13 cellular contexts compared by ENCODE assay signal in genomic region chrX:71623714-71624113, GRCh38. TPM values are rescaled to one million over a fixed set of nuclear protein-coding genes. Genes with fewer than 3 reads are reported as not detected.
DNase-seq lines count a peak whose midpoint lies in the region; ATAC-seq, FAIRE-seq and TF ChIP-seq lines count a peak whose summit lies in the region.
"Had no signal": no experiment of that assay in that cellular context is flagged by ENCODE, and none has a peak within 500 bp of the region (broad histone marks: within the 10 kb centered on the region; RNA-seq: fewer than 3 reads in every experiment).

No MANE protein-coding gene starts in this region.

- no peaks in the 10 kb centered on the region for H3K27me3 Mint-ChIP-seq in activated CD8-positive, alpha-beta T cell treated with anti-CD3 and anti-CD28 coated beads for 36 hours

- no peaks in the 10 kb centered on the region for H4K20me1 ChIP-seq in HepG2 (ENCODE audit: insufficient read depth, low read length)

- peak overlapping the region; percentile 89 for H3K27ac Mint-ChIP-seq in activated CD8-positive, alpha-beta T cell treated with anti-CD3 and anti-CD28 coated beads for 36 hours

- H3K27me3 ChIP-seq in HepG2 (ENCODE audit: control insufficient read depth in 1 of 2, insufficient read depth in 2 of 2, low read length in 2 of 2) (no peaks in the 10 kb centered on the region), right lobe of liver (no peaks in the 10 kb centered on the region), right cardiac atrium (ENCODE audit: control insufficient read depth, insufficient read depth) (no peaks in the 10 kb centered on the region)

- no peak for TF ChIP-seq EP300 in HepG2 (IDR thresholded peaks at IDR 0.05; ENCODE audit: low read depth in 2 of 2, low read length in 2 of 2)
- no peak for TF ChIP-seq EP300 in HepG2 (CRISPR knock-in tag; IDR thresholded peaks at IDR 0.05; ENCODE audit: borderline replicate concordance)

- H3K79me2 ChIP-seq in HepG2 (ENCODE audit: insufficient read depth, low read length), result no peaks in the 10 kb centered on the region

- H3K36me3 ChIP-seq in HepG2 (replicated peaks in 1 of 2; ENCODE audit: control insufficient read depth in 1 of 2, insufficient read depth in 2 of 2, low read length in 2 of 2), result no peaks in the 10 kb centered on the region
- no peaks in the 10 kb centered on the region for H3K36me3 ChIP-seq in right lobe of liver

- intact Hi-C loops in HepG2 (cut with micrococcal nuclease; ENCODE audit: unreplicated experiment), result no loop called here
- intact Hi-C loops in right lobe of liver (cut with DNase I), result no loop called here
- intact Hi-C loops in activated CD8-positive, alpha-beta T cell treated with anti-CD3 and anti-CD28 coated beads for 36 hours (cut with micrococcal nuclease), result no loop called here
- intact Hi-C loops in right cardiac atrium (cut with DNase I), result no loop called here

- TF ChIP-seq CTCF in HepG2 (CRISPR knock-in tag; IDR thresholded peaks at IDR 0.05), result no peak
- TF ChIP-seq CTCF in right lobe of liver (IDR thresholded peaks at IDR 0.05), result no peak
- TF ChIP-seq CTCF in activated CD8-positive, alpha-beta T cell treated with anti-CD3 and anti-CD28 coated beads for 36 hours (IDR thresholded peaks at IDR 0.05), result no peak

- TF ChIP-seq RAD21 in HepG2 (CRISPR knock-in tag; IDR thresholded peaks at IDR 0.05), result no peak

- POLR2A ChIA-PET in HepG2 (lab: Yijun Ruan, JAX), result interaction anchor here (0.9 kb wide), 1 partner anchor 505 kb away, joined by 3 read pairs; the partner anchor contains the start of gene MED12
- POLR2A ChIA-PET in activated CD8-positive, alpha-beta T cell treated with anti-CD3 and anti-CD28 coated beads for 36 hours (lab: Charles Lee), result interaction anchor here (1.1 to 2.3 kb wide), 4 partner anchors 8 to 91 kb away, joined by 3 to 16 read pairs (median 7); partner anchors contain the start of gene OGT

- H2AFZ ChIP-seq in HepG2 (ENCODE audit: low read length), result no peak overlapping the region

- no peak overlapping the region for H3K4me3 ChIP-seq in HepG2 (replicated peaks in 1 of 3; ENCODE audit: insufficient read depth in 1 of 3, low read depth in 2 of 3, low read length in 3 of 3)
- no peak overlapping the region for H3K4me3 ChIP-seq in right lobe of liver
- H3K4me3 ChIP-seq in right cardiac atrium (ENCODE audit: low read length), result no peak overlapping the region
- H3K4me3 ChIP-seq: coronary artery had no signal

- H3K36me3 Mint-ChIP-seq in activated CD8-positive, alpha-beta T cell treated with anti-CD3 and anti-CD28 coated beads for 36 hours (ENCODE audit: low read depth), result peaks cover 9% of the 10 kb centered on the region

- BruUV-seq in HepG2 (replicated peaks; lab: Mats Ljungman, UMichigan), result no TSS peak

- CTCF ChIA-PET in HepG2 (lab: Yijun Ruan, JAX; ENCODE audit: low intra/inter-chr PET ratio, low total read pairs), result no interaction called here
- CTCF ChIA-PET in activated CD8-positive, alpha-beta T cell treated with anti-CD3 and anti-CD28 coated beads for 36 hours (lab: Charles Lee), result interaction anchor here (0.9 to 1.8 kb wide), 4 partner anchors 10 to 20 kb away, joined by 3 to 5 read pairs (median 3); no protein-coding TSS in a partner anchor

- H3K4me2 ChIP-seq in HepG2 (ENCODE audit: low read depth, low read length), result 0 out of 2 replicates have a peak overlapping the region, but pooled peaks have one; percentile 65

- no peak overlapping the region for H3K27ac ChIP-seq in HepG2 (ENCODE audit: extremely low read length, insufficient read depth, low read length)
- no peak overlapping the region for H3K27ac ChIP-seq in right lobe of liver
- H3K27ac ChIP-seq in right cardiac atrium (ENCODE audit: low read length), result no peak overlapping the region

- H3K9ac ChIP-seq in HepG2 (ENCODE audit: insufficient read depth, low read depth, low read length), result no peak overlapping the region

- H3K9me3 Mint-ChIP-seq in activated CD8-positive, alpha-beta T cell treated with anti-CD3 and anti-CD28 coated beads for 36 hours, result peaks cover 3% of the 10 kb centered on the region

- TF ChIP-seq POLR2A in HepG2 (IDR thresholded peaks at IDR 0.05; ENCODE audit: insufficient read depth in 1 of 2, low read depth in 2 of 2, low read length in 2 of 2) (no peak), right lobe of liver (IDR thresholded peaks at IDR 0.05) (no peak)

- in situ Hi-C loops in HepG2 (cut with HindIII; ENCODE audit: extremely low pct_ligation_motif_present, low pct_unique_long_range_greater_than_20kb), result no loop called here

- ATAC-seq in HepG2 (no peak), right lobe of liver (no peak), right cardiac atrium (no peak)
- ATAC-seq in activated CD8-positive, alpha-beta T cell treated with anti-CD3 and anti-CD28 coated beads for 36 hours, result peak; percentile 28

- WGBS in HepG2 (ENCODE audit: low lambda C conversion rate), result 72% methylated on average over 2 of the region's 3 CpGs
- no CpG with 5 or more reads among the region's 3 CpGs for WGBS in right lobe of liver (ENCODE audit: insufficient coverage, low coverage, low lambda C conversion rate, missing lambda C conversion rate)
- 86% methylated on average over 3 of the region's 3 CpGs for WGBS in right cardiac atrium

- H3K9me3 ChIP-seq in HepG2 (ENCODE audit: low read length) (no peaks in the 10 kb centered on the region), right lobe of liver (no peaks in the 10 kb centered on the region), right cardiac atrium (ENCODE audit: control insufficient read depth, low read length) (no peaks in the 10 kb centered on the region)

- DNase-seq in HepG2 (ENCODE audit: low spot score) (no peak), right lobe of liver (no peak), mesenteric fat pad (ENCODE audit: low spot score) (peak; percentile 59), right cardiac atrium (no peak), DMS79 treated with DMSO at 0.1 percent for 48 hours (lab: John Stamatoyannopoulos, UW) (no peak), NCI-H446 (lab: John Stamatoyannopoulos, UW) (no peak), cerebellar cortex (ENCODE audit: low spot score) (no peak)
- peak; percentile 63 for DNase-seq in activated CD8-positive, alpha-beta T cell treated with anti-CD3 and anti-CD28 coated beads for 36 hours
- DNase-seq: EL, Kasumi-1 had no signal

- H3K4me1 Mint-ChIP-seq in activated CD8-positive, alpha-beta T cell treated with anti-CD3 and anti-CD28 coated beads for 36 hours (ENCODE audit: low read depth), result peaks cover 51% of the 10 kb centered on the region

- H3K4me1 ChIP-seq in HepG2 (ENCODE audit: insufficient read depth, low read length), result peaks cover 58% of the 10 kb centered on the region
- H3K4me1 ChIP-seq in right lobe of liver, result no peaks in the 10 kb centered on the region
- H3K4me1 ChIP-seq in right cardiac atrium (ENCODE audit: control insufficient read depth, insufficient read depth, low read length), result peaks cover 4% of the 10 kb centered on the region

- H3K4me3 Mint-ChIP-seq in activated CD8-positive, alpha-beta T cell treated with anti-CD3 and anti-CD28 coated beads for 36 hours, result peak overlapping the region; percentile 67

- no peak for FAIRE-seq in HepG2 (lab: Jason Lieb, UNC)
- FAIRE-seq: islet of Langerhans had no signal

RNA-seq across cellular contexts. Expression of gene CXCR3, which starts 5.4 kb away (rescaled TPM):
- total RNA-seq in HepG2 (2016; rRNA removed; fragmentation: Illumina TruSeq; extraction: Trizol) (0.17 and 0.18 TPM in 2 replicates), right lobe of liver (under 1 TPM in 1 of 6 experiments, not detected in 5; 0.13 TPM), mesenteric fat pad (0.22 TPM), right cardiac atrium (under 1 TPM; 0.20 to 0.51 (median 0.29) TPM)
- 0.18 and 0.20 TPM in 2 replicates for total RNA-seq in HepG2 (2016; cell fraction: cytosol; rRNA removed; fragmentation: Illumina TruSeq; extraction: Trizol; ENCODE audit: low read depth)
- total RNA-seq in HepG2 (2016; cell fraction: insoluble cytoplasmic fraction; rRNA removed; fragmentation: Illumina TruSeq; extraction: Trizol), result 0.13 TPM in 1 of 2 replicates, not detected in the other
- total RNA-seq in HepG2 (2016; cell fraction: membrane; rRNA removed; fragmentation: Illumina TruSeq; extraction: Trizol), result 0.10 and 0.15 TPM in 2 replicates
- 0.22 and 0.37 TPM in 2 replicates for total RNA-seq in HepG2 (2016; cell fraction: nucleus; rRNA removed; fragmentation: Illumina TruSeq; extraction: Trizol)
- polyA plus RNA-seq in HepG2 (2011; rRNA removed) (not detected in 2 replicates), right cardiac atrium (0.07 TPM)
- not detected in 2 replicates for polyA plus RNA-seq in HepG2 (2011; cell fraction: cytosol; rRNA removed)
- 0.07 TPM in 1 of 2 replicates, not detected in the other for polyA plus RNA-seq in HepG2 (2011; cell fraction: nucleus; rRNA removed)
- not detected in 2 replicates for polyA plus RNA-seq in HepG2 (2012)
- polyA plus RNA-seq in HepG2 (2016; cell fraction: cytosol; fragmentation: Illumina TruSeq; extraction: Trizol; ENCODE audit: low read depth), result 0.08 and 0.09 TPM in 2 replicates
- 0.32 TPM in 1 of 2 replicates, not detected in the other for polyA plus RNA-seq in HepG2 (2016; cell fraction: insoluble cytoplasmic fraction; fragmentation: Illumina TruSeq; extraction: Trizol; ENCODE audit: low read depth)
- 0.15 and 0.27 TPM in 2 replicates for polyA plus RNA-seq in HepG2 (2016; cell fraction: membrane; fragmentation: Illumina TruSeq; extraction: Trizol; ENCODE audit: low read depth)
- 0.28 and 0.29 TPM in 2 replicates for polyA plus RNA-seq in HepG2 (2016; cell fraction: nucleus; fragmentation: Illumina TruSeq; extraction: Trizol; ENCODE audit: insufficient read depth, low read depth)
- polyA minus RNA-seq in HepG2 (2011; rRNA and poly(A)+ RNA removed; ENCODE audit: low replicate concordance), result 0.30 TPM in 1 of 2 replicates, not detected in the other
- polyA minus RNA-seq in HepG2 (2011; cell fraction: cytosol; rRNA and poly(A)+ RNA removed), result not detected in 2 replicates
- not detected in 2 replicates for polyA minus RNA-seq in HepG2 (2011; cell fraction: nucleus; rRNA and poly(A)+ RNA removed)
- 10 to 100 TPM; 42.4 to 43.8 TPM for total RNA-seq in activated CD8-positive, alpha-beta T cell treated with anti-CD3 and anti-CD28 coated beads for 36 hours
- total RNA-seq: skeletal muscle tissue had no signal

RNA-seq across cellular contexts. Expression of gene GCNA, which starts 45.5 kb away (rescaled TPM):
- total RNA-seq in HepG2 (2016; rRNA removed; fragmentation: Illumina TruSeq; extraction: Trizol) (0.17 and 0.66 TPM in 2 replicates), right lobe of liver (1 to 10 TPM in 3 of 6 experiments, under 1 TPM in 3; 0.37 to 1.7 (median 0.95) TPM), mesenteric fat pad (1.3 TPM), right cardiac atrium (1 to 10 TPM; 1.4 to 2.0 (median 1.7) TPM)
- total RNA-seq in HepG2 (2016; cell fraction: cytosol; rRNA removed; fragmentation: Illumina TruSeq; extraction: Trizol; ENCODE audit: low read depth), result 0.35 and 0.51 TPM in 2 replicates
- total RNA-seq in HepG2 (2016; cell fraction: insoluble cytoplasmic fraction; rRNA removed; fragmentation: Illumina TruSeq; extraction: Trizol), result 0.27 and 0.32 TPM in 2 replicates
- 0.38 and 0.43 TPM in 2 replicates for total RNA-seq in HepG2 (2016; cell fraction: membrane; rRNA removed; fragmentation: Illumina TruSeq; extraction: Trizol)
- 0.62 and 0.69 TPM in 2 replicates for total RNA-seq in HepG2 (2016; cell fraction: nucleus; rRNA removed; fragmentation: Illumina TruSeq; extraction: Trizol)
- polyA plus RNA-seq in HepG2 (2011; rRNA removed) (0.38 and 0.44 TPM in 2 replicates), right cardiac atrium (0.81 TPM)
- polyA plus RNA-seq in HepG2 (2011; cell fraction: cytosol; rRNA removed), result 0.09 and 0.12 TPM in 2 replicates
- 1.7 and 2.0 TPM in 2 replicates for polyA plus RNA-seq in HepG2 (2011; cell fraction: nucleus; rRNA removed)
- 0.27 and 0.55 TPM in 2 replicates for polyA plus RNA-seq in HepG2 (2012)
- 0.05 and 0.11 TPM in 2 replicates for polyA plus RNA-seq in HepG2 (2016; cell fraction: cytosol; fragmentation: Illumina TruSeq; extraction: Trizol; ENCODE audit: low read depth)
- 0.17 and 0.27 TPM in 2 replicates for polyA plus RNA-seq in HepG2 (2016; cell fraction: insoluble cytoplasmic fraction; fragmentation: Illumina TruSeq; extraction: Trizol; ENCODE audit: low read depth)
- polyA plus RNA-seq in HepG2 (2016; cell fraction: membrane; fragmentation: Illumina TruSeq; extraction: Trizol; ENCODE audit: low read depth), result 0.17 and 0.20 TPM in 2 replicates
- polyA plus RNA-seq in HepG2 (2016; cell fraction: nucleus; fragmentation: Illumina TruSeq; extraction: Trizol; ENCODE audit: insufficient read depth, low read depth), result 1.8 and 2.4 TPM in 2 replicates
- polyA minus RNA-seq in HepG2 (2011; rRNA and poly(A)+ RNA removed; ENCODE audit: low replicate concordance), result 0.48 and 0.96 TPM in 2 replicates
- not detected in 2 replicates for polyA minus RNA-seq in HepG2 (2011; cell fraction: cytosol; rRNA and poly(A)+ RNA removed)
- 0.77 and 1.1 TPM in 2 replicates for polyA minus RNA-seq in HepG2 (2011; cell fraction: nucleus; rRNA and poly(A)+ RNA removed)
- total RNA-seq in activated CD8-positive, alpha-beta T cell treated with anti-CD3 and anti-CD28 coated beads for 36 hours, result 1 to 10 TPM; 3.5 to 5.1 TPM

Comparison
In these comparisons a context has a peak if more than half of its experiments do, and no peak if none do; other contexts are left out.
1. DNase-seq: peak in activated CD8-positive, alpha-beta T cell treated with anti-CD3 and anti-CD28 coated beads for 36 hours (single experiment) and mesenteric fat pad (single experiment); none in HepG2 (single experiment), right lobe of liver (0 of 3), right cardiac atrium (0 of 3), DMS79 treated with DMSO at 0.1 percent for 48 hours (single experiment), NCI-H446 (0 of 2) and cerebellar cortex (single experiment).
2. RNA of gene CXCR3, which starts 5.4 kb away (total RNA-seq): 42.4 to 43.8 TPM in activated CD8-positive, alpha-beta T cell treated with anti-CD3 and anti-CD28 coated beads for 36 hours; 0.20 to 0.51 TPM in right cardiac atrium, 0.22 TPM in mesenteric fat pad (single experiment), 0.10 to 0.37 TPM in HepG2 and 0.13 TPM in right lobe of liver; every median in the first group is over 10 times any median in the second.